29 cellular contexts compared by ENCODE assay signal in genomic region chr6:140376209-140376608, GRCh38.
"Had no signal": no experiment of that assay in that cellular context is flagged by ENCODE, and none has a peak within 500 bp of the region (broad histone marks: within the 10 kb centered on the region; RNA-seq: fewer than 3 reads in every experiment).

No MANE protein-coding gene starts in this region.

- H3K27ac ChIP-seq: stomach, suprapubic skin, testis, thoracic aorta, thyroid gland, tibial artery, tibial nerve, transverse colon, upper lobe of left lung, upper lobe of right lung, uterus, vagina had no signal

- H3K4me1 ChIP-seq: suprapubic skin, testis, thyroid gland, tibial nerve, upper lobe of left lung, upper lobe of right lung, uterus, vagina had no signal

- H3K4me1 Mint-ChIP-seq: stimulated activated effector memory CD8-positive, alpha-beta T cell treated with anti-CD3 and anti-CD28 coated beads, Interleukin-12 subunit alpha, Interleukin-12 subunit beta, amount 100 ng/mL, for 72 hours; stimulated activated memory B cell treated with anti-CD40 and anti-IgM and Interleukin-4, amounts not matched to agents 10 μg/mL and 1 μg/mL and 100 μg/mL, for 72 hours; stimulated activated naive B cell treated with anti-CD40 and anti-IgM and Interleukin-4, amounts not matched to agents 10 μg/mL and 1 μg/mL and 100 μg/mL, for 72 hours; stimulated activated naive CD8-positive, alpha-beta T cell treated with anti-CD3 and anti-CD28 coated beads, Interleukin-15, amount 100 ng/mL, for 72 hours had no signal

- H3K27me3 ChIP-seq: stomach, suprapubic skin, testis, thyroid gland, tibial artery, tibial nerve, transverse colon, upper lobe of left lung, upper lobe of right lung, uterus, vagina had no signal

- H3K27me3 Mint-ChIP-seq: stimulated activated memory B cell treated with anti-CD40 and anti-IgM and Interleukin-4, amounts not matched to agents 10 μg/mL and 1 μg/mL and 100 μg/mL, for 72 hours; stimulated activated naive B cell treated with anti-CD40 and anti-IgM and Interleukin-4, amounts not matched to agents 10 μg/mL and 1 μg/mL and 100 μg/mL, for 72 hours; stimulated activated naive CD8-positive, alpha-beta T cell treated with anti-CD3 and anti-CD28 coated beads, Interleukin-15, amount 100 ng/mL, for 72 hours; stimulated activated naive CD8-positive, alpha-beta T cell treated with anti-CD3 and anti-CD28 coated beads, Interleukin-15, Interleukin-2, amounts not matched to agents 100 ng/mL and 50 ng/mL, for 24 hours; type B pancreatic cell had no signal

- H3K4me3 Mint-ChIP-seq: stimulated activated effector memory CD8-positive, alpha-beta T cell treated with anti-CD3 and anti-CD28 coated beads, Interleukin-12 subunit alpha, Interleukin-12 subunit beta, amount 100 ng/mL, for 72 hours; stimulated activated memory B cell treated with anti-CD40 and anti-IgM and Interleukin-4, amounts not matched to agents 10 μg/mL and 1 μg/mL and 100 μg/mL, for 72 hours; stimulated activated naive B cell treated with anti-CD40 and anti-IgM and Interleukin-4, amounts not matched to agents 10 μg/mL and 1 μg/mL and 100 μg/mL, for 72 hours; stimulated activated naive CD8-positive, alpha-beta T cell treated with anti-CD3 and anti-CD28 coated beads, Interleukin-15, amount 100 ng/mL, for 72 hours; stimulated activated naive CD8-positive, alpha-beta T cell treated with anti-CD3 and anti-CD28 coated beads, Interleukin-15, Interleukin-2, amounts not matched to agents 100 ng/mL and 50 ng/mL, for 24 hours; type B pancreatic cell had no signal

- H3K36me3 ChIP-seq: stomach, suprapubic skin, thoracic aorta, thyroid gland, tibial artery, tibial nerve, transverse colon, upper lobe of left lung, upper lobe of right lung, uterus, vagina had no signal

- H3K9me3 ChIP-seq: suprapubic skin, testis, thoracic aorta, thyroid gland, tibial artery, tibial nerve, transverse colon, upper lobe of left lung, upper lobe of right lung, uterus, vagina had no signal

- H3K36me3 Mint-ChIP-seq: stimulated activated effector memory CD8-positive, alpha-beta T cell treated with anti-CD3 and anti-CD28 coated beads, Interleukin-12 subunit alpha, Interleukin-12 subunit beta, amount 100 ng/mL, for 72 hours; stimulated activated memory B cell treated with anti-CD40 and anti-IgM and Interleukin-4, amounts not matched to agents 10 μg/mL and 1 μg/mL and 100 μg/mL, for 72 hours; type B pancreatic cell had no signal

- FAIRE-seq: urothelium cell line had no signal

- H3K27ac Mint-ChIP-seq: stimulated activated effector memory CD8-positive, alpha-beta T cell treated with anti-CD3 and anti-CD28 coated beads, Interleukin-12 subunit alpha, Interleukin-12 subunit beta, amount 100 ng/mL, for 72 hours; stimulated activated memory B cell treated with anti-CD40 and anti-IgM and Interleukin-4, amounts not matched to agents 10 μg/mL and 1 μg/mL and 100 μg/mL, for 72 hours; stimulated activated naive B cell treated with anti-CD40 and anti-IgM and Interleukin-4, amounts not matched to agents 10 μg/mL and 1 μg/mL and 100 μg/mL, for 72 hours; stimulated activated naive CD8-positive, alpha-beta T cell treated with anti-CD3 and anti-CD28 coated beads, Interleukin-15, amount 100 ng/mL, for 72 hours; stimulated activated naive CD8-positive, alpha-beta T cell treated with anti-CD3 and anti-CD28 coated beads, Interleukin-15, Interleukin-2, amounts not matched to agents 100 ng/mL and 50 ng/mL, for 24 hours; type B pancreatic cell had no signal

- ATAC-seq: stimulated activated effector memory CD8-positive, alpha-beta T cell treated with anti-CD3 and anti-CD28 coated beads, Interleukin-12 subunit alpha, Interleukin-12 subunit beta, amount 100 ng/mL, for 72 hours; stimulated activated memory B cell treated with anti-CD40 and anti-IgM and Interleukin-4, amounts not matched to agents 10 μg/mL and 1 μg/mL and 100 μg/mL, for 72 hours; stimulated activated naive B cell treated with anti-CD40 and anti-IgM and Interleukin-4, amounts not matched to agents 10 μg/mL and 1 μg/mL and 100 μg/mL, for 72 hours; stimulated activated naive CD8-positive, alpha-beta T cell treated with anti-CD3 and anti-CD28 coated beads, Interleukin-15, amount 100 ng/mL, for 72 hours; stimulated activated naive CD8-positive, alpha-beta T cell treated with anti-CD3 and anti-CD28 coated beads, Interleukin-15, Interleukin-2, amounts not matched to agents 100 U/mL and 50 U/mL, for 24 hours; upper lobe of right lung had no signal

- H3K4me3 ChIP-seq: stomach, suprapubic skin, testis, thoracic aorta, thyroid gland, tibial artery, tibial nerve, transverse colon, upper lobe of left lung, upper lobe of right lung, uterus, vagina had no signal

- DNase-seq: stimulated activated CD4-positive, alpha-beta T cell treated with anti-CD3 and anti-CD28 coated beads, Interleukin-2, amount 100 ng/mL, for 48 hours; stimulated activated CD4-positive, alpha-beta T cell treated with anti-CD3 and anti-CD28 coated beads, Interleukin-4, amount 100 ng/mL, for 1 hour; stimulated activated CD4-positive, alpha-beta T cell treated with anti-CD3 and anti-CD28 coated beads, Interleukin-4, amount 100 ng/mL, for 24 hours; stimulated activated CD4-positive, alpha-beta T cell treated with anti-CD3 and anti-CD28 coated beads, Interleukin-4, amount 100 ng/mL, for 4 hours; stimulated activated CD8-positive, alpha-beta memory T cell treated with anti-CD3 and anti-CD28 coated beads, Interleukin-4, amount 100 ng/mL, for 48 hours; stimulated activated naive B cell treated with anti-CD40 and anti-IgM and Interleukin-4, amounts not matched to agents 10 μg/mL and 1 μg/mL and 100 μg/mL, for 72 hours; stimulated activated naive CD4-positive, alpha-beta T cell; stimulated activated naive CD4-positive, alpha-beta T cell treated with Interleukin-2 at 50 U/mL for 16 hours; stimulated activated naive CD8-positive, alpha-beta T cell treated with anti-CD3 and anti-CD28 coated beads, Interleukin-15, amount 100 ng/mL, for 72 hours; stimulated activated naive CD8-positive, alpha-beta T cell treated with anti-CD3 and anti-CD28 coated beads, Interleukin-15, Interleukin-2, amounts not matched to agents 100 U/mL and 50 U/mL, for 24 hours; stomach; substantia nigra; testis; thyroid gland; tibial artery; transverse colon; trophoblast cell; upper lobe of left lung; upper lobe of right lung; uterus had no signal

- H3K9me3 Mint-ChIP-seq: stimulated activated effector memory CD8-positive, alpha-beta T cell treated with anti-CD3 and anti-CD28 coated beads, Interleukin-12 subunit alpha, Interleukin-12 subunit beta, amount 100 ng/mL, for 72 hours; stimulated activated naive CD8-positive, alpha-beta T cell treated with anti-CD3 and anti-CD28 coated beads, Interleukin-15, amount 100 ng/mL, for 72 hours; stimulated activated naive CD8-positive, alpha-beta T cell treated with anti-CD3 and anti-CD28 coated beads, Interleukin-15, Interleukin-2, amounts not matched to agents 100 ng/mL and 50 ng/mL, for 24 hours; type B pancreatic cell had no signal
